20 cellular contexts compared by ENCODE assay signal in genomic region chr16:49712567-49712966, GRCh38.
"Had no signal": no experiment of that assay in that cellular context is flagged by ENCODE, and none has a peak within 500 bp of the region (broad histone marks: within the 10 kb centered on the region; RNA-seq: fewer than 3 reads in every experiment).

No MANE protein-coding gene starts in this region.

- H3K4me1 Mint-ChIP-seq: IgD-negative memory B cell had no signal

- H3K4me3 Mint-ChIP-seq: IgD-negative memory B cell had no signal

- H3K36me3 Mint-ChIP-seq: IgD-negative memory B cell had no signal

- DNase-seq: Kasumi-1; MM.1S; NCI-H1092 treated with DMSO at 0.1 percent for 48 hours; NCI-H1436; NCI-H187; NCI-H2029; NCI-H2081 treated with DMSO at 0.1 percent for 48 hours; NCI-H2171; NCI-H226; NCI-H446; NCI-H510A; NCI-H524 treated with DMSO at 0.1 percent for 48 hours; NCI-H69; NK-92 treated with Interleukin-12 subunit alpha and Interleukin-12 subunit beta, amount 100 ng/mL, for 24 hours; OCI-M1; PC-9; Peyer's patch; SHP77 treated with DMSO at 0.1 percent for 48 hours; SJCRH30 had no signal

- H3K27ac Mint-ChIP-seq: IgD-negative memory B cell had no signal
